ENCODE assay signal across 1 cellular context in the genomic region with DNA sequence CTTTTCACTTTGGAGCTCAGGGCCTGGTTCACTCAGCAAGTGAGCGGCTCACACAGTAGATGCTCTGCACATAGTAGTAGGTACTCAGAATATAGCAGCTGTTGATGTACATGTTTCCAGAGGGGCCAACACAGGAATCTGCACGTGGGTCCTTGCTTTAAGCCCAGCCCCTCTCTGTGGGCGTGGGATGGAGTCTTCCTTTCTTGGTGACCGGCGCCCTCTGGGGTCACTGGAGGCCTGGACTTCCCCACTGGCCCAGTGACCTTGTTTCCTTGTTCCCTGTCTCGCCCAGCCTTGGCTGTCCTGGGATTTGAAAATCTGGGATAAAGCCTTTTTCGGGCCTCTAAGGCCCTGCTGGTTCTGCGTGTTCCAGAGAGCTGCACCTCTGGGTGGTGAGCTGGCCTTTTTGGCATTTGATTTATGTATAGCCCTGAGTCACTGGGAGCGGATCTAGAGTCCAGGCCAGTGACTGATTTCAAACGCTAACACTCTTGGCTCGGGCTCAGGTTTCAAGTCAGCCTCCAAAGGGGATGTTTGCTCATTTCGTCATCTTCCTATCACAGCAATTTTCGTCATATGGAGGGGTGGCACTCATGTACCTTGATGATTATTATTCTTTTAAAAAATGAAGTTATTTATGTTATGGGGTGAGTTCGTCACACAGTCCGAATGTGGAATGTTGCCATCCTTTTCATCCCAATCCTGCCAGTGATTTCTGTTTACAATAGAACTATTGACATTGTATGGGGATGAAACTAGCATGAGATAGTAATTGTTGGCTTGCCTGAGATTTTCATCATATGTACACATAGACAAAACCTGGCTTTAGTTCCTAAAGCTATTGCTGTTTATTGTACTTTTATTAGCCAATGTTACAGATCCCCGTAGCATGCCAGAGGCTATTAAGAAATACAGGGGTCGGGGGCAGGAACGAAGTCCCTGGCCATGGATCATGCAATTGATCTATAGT.
TF ChIP-seq lines count a peak whose summit lies in the region.

No MANE protein-coding gene starts in this region.

TF ChIP-seq in K562, 482 proteins besides CTCF, POLR2A, EP300 and RAD21 (continued from another document and continues in another):
- TF ChIP-seq, protein P1, sequence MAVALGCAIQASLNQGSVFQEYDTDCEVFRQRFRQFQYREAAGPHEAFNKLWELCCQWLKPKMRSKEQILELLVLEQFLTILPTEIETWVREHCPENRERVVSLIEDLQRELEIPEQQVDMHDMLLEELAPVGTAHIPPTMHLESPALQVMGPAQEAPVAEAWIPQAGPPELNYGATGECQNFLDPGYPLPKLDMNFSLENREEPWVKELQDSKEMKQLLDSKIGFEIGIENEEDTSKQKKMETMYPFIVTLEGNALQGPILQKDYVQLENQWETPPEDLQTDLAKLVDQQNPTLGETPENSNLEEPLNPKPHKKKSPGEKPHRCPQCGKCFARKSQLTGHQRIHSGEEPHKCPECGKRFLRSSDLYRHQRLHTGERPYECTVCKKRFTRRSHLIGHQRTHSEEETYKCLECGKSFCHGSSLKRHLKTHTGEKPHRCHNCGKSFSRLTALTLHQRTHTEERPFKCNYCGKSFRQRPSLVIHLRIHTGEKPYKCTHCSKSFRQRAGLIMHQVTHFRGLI (CRISPR knock-in tag; IDR thresholded peaks at IDR 0.05) = no peak
- TF ChIP-seq ZNF146 (CRISPR knock-in tag; IDR thresholded peaks at IDR 0.05; ENCODE audit: unreplicated experiment) = no peak
- no peak for TF ChIP-seq GTF2F1 (IDR thresholded peaks at IDR 0.05; ENCODE audit: low read depth, low read length)
- TF ChIP-seq TEAD2 (tag; IDR thresholded peaks at IDR 0.05) = no peak
- TF ChIP-seq CREBBP (IDR thresholded peaks at IDR 0.05; ENCODE audit: low read depth, low read length) = no peak
- TF ChIP-seq ZNF282 (CRISPR knock-in tag; IDR thresholded peaks at IDR 0.05) = no peak
- no peak for TF ChIP-seq RFX5 (IDR thresholded peaks at IDR 0.05; ENCODE audit: low read depth, low read length)
- TF ChIP-seq MEF2A (IDR thresholded peaks at IDR 0.05; ENCODE audit: control insufficient read depth, low read depth, low read length) = peak; percentile 72
- TF ChIP-seq SMC3 (conservative IDR thresholded peaks at IDR 0.05; ENCODE audit: insufficient read depth, low read depth, low read length) = 0 out of 2 replicates have a peak, but pooled peaks have one; percentile 5
- no peak for TF ChIP-seq SRSF7 (optimal IDR thresholded peaks at IDR 0.05; ENCODE audit: low read depth, low read length)
- TF ChIP-seq CC2D1A (IDR thresholded peaks at IDR 0.05) = no peak
- TF ChIP-seq HDAC3 (IDR thresholded peaks at IDR 0.05; ENCODE audit: borderline replicate concordance, partially characterized antibody) = no peak
- TF ChIP-seq, protein P2, sequence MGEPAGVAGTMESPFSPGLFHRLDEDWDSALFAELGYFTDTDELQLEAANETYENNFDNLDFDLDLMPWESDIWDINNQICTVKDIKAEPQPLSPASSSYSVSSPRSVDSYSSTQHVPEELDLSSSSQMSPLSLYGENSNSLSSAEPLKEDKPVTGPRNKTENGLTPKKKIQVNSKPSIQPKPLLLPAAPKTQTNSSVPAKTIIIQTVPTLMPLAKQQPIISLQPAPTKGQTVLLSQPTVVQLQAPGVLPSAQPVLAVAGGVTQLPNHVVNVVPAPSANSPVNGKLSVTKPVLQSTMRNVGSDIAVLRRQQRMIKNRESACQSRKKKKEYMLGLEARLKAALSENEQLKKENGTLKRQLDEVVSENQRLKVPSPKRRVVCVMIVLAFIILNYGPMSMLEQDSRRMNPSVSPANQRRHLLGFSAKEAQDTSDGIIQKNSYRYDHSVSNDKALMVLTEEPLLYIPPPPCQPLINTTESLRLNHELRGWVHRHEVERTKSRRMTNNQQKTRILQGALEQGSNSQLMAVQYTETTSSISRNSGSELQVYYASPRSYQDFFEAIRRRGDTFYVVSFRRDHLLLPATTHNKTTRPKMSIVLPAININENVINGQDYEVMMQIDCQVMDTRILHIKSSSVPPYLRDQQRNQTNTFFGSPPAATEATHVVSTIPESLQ (CRISPR knock-in tag; IDR thresholded peaks at IDR 0.05) = 0 out of 2 replicates have a peak, but pooled peaks have one; percentile 29
- TF ChIP-seq BACH1 (tag; IDR thresholded peaks at IDR 0.05) = no peak; the same call in 1 of the 2 replicates
- 0 out of 2 replicates have a peak, but pooled peaks have one; percentile 35 for TF ChIP-seq SPI1 (IDR thresholded peaks at IDR 0.05; ENCODE audit: borderline replicate concordance, low read depth, low read length)
- TF ChIP-seq ZNF165 (CRISPR knock-in tag; IDR thresholded peaks at IDR 0.05; ENCODE audit: borderline replicate concordance) = no peak
- no peak for TF ChIP-seq MIER1 (IDR thresholded peaks at IDR 0.05; ENCODE audit: low read depth)
- TF ChIP-seq, protein P3, sequence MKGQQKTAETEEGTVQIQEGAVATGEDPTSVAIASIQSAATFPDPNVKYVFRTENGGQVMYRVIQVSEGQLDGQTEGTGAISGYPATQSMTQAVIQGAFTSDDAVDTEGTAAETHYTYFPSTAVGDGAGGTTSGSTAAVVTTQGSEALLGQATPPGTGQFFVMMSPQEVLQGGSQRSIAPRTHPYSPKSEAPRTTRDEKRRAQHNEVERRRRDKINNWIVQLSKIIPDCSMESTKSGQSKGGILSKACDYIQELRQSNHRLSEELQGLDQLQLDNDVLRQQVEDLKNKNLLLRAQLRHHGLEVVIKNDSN (CRISPR knock-in tag; IDR thresholded peaks at IDR 0.05) = no peak
- TF ChIP-seq, protein P4, sequence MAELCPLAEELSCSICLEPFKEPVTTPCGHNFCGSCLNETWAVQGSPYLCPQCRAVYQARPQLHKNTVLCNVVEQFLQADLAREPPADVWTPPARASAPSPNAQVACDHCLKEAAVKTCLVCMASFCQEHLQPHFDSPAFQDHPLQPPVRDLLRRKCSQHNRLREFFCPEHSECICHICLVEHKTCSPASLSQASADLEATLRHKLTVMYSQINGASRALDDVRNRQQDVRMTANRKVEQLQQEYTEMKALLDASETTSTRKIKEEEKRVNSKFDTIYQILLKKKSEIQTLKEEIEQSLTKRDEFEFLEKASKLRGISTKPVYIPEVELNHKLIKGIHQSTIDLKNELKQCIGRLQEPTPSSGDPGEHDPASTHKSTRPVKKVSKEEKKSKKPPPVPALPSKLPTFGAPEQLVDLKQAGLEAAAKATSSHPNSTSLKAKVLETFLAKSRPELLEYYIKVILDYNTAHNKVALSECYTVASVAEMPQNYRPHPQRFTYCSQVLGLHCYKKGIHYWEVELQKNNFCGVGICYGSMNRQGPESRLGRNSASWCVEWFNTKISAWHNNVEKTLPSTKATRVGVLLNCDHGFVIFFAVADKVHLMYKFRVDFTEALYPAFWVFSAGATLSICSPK (IDR thresholded peaks at IDR 0.05; ENCODE audit: borderline replicate concordance) = no peak
- TF ChIP-seq SREBF2 (CRISPR knock-in tag; IDR thresholded peaks at IDR 0.05) = peak; percentile 71; the same call in 1 of the 2 replicates
- TF ChIP-seq, protein P5, sequence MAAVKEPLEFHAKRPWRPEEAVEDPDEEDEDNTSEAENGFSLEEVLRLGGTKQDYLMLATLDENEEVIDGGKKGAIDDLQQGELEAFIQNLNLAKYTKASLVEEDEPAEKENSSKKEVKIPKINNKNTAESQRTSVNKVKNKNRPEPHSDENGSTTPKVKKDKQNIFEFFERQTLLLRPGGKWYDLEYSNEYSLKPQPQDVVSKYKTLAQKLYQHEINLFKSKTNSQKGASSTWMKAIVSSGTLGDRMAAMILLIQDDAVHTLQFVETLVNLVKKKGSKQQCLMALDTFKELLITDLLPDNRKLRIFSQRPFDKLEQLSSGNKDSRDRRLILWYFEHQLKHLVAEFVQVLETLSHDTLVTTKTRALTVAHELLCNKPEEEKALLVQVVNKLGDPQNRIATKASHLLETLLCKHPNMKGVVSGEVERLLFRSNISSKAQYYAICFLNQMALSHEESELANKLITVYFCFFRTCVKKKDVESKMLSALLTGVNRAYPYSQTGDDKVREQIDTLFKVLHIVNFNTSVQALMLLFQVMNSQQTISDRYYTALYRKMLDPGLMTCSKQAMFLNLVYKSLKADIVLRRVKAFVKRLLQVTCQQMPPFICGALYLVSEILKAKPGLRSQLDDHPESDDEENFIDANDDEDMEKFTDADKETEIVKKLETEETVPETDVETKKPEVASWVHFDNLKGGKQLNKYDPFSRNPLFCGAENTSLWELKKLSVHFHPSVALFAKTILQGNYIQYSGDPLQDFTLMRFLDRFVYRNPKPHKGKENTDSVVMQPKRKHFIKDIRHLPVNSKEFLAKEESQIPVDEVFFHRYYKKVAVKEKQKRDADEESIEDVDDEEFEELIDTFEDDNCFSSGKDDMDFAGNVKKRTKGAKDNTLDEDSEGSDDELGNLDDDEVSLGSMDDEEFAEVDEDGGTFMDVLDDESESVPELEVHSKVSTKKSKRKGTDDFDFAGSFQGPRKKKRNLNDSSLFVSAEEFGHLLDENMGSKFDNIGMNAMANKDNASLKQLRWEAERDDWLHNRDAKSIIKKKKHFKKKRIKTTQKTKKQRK (IDR thresholded peaks at IDR 0.05; ENCODE audit: borderline replicate concordance, low read depth, low read length) = no peak
- TF ChIP-seq ZFPM2 (CRISPR knock-in tag; IDR thresholded peaks at IDR 0.05) = no peak
- no peak; the same call in 1 of the 2 replicates for TF ChIP-seq TRIM28 (IDR thresholded peaks at IDR 0.05)
- no peak for TF ChIP-seq ZNF778 (CRISPR knock-in tag; IDR thresholded peaks at IDR 0.05)
- peak; percentile 50; the same call in 1 of the 2 replicates for TF ChIP-seq CXXC5 (CRISPR knock-in tag; IDR thresholded peaks at IDR 0.05)
- no peak for TF ChIP-seq POLR2AphosphoS2 (IDR thresholded peaks at IDR 0.05; ENCODE audit: low read length)
- no peak for TF ChIP-seq U2AF2 (optimal IDR thresholded peaks at IDR 0.05; ENCODE audit: low read depth, low read length)
- peak in 1 of 2 experiments; percentile 80; a peak in 2 of 3 replicates for TF ChIP-seq CBX3 (IDR thresholded peaks at IDR 0.05; ENCODE audit: borderline replicate concordance in 1 of 2, low read length in 2 of 2)
- TF ChIP-seq NR3C1 (CRISPR knock-in tag; IDR thresholded peaks at IDR 0.05) = no peak
- no peak for TF ChIP-seq NR2F6 (CRISPR knock-in tag; IDR thresholded peaks at IDR 0.05)
- no peak for TF ChIP-seq KLF6 (CRISPR knock-in tag; IDR thresholded peaks at IDR 0.05; ENCODE audit: borderline replicate concordance)
- peak; percentile 42; the same call in 1 of the 2 replicates for TF ChIP-seq NFRKB (IDR thresholded peaks at IDR 0.05; ENCODE audit: low read depth)
- TF ChIP-seq, protein P6, sequence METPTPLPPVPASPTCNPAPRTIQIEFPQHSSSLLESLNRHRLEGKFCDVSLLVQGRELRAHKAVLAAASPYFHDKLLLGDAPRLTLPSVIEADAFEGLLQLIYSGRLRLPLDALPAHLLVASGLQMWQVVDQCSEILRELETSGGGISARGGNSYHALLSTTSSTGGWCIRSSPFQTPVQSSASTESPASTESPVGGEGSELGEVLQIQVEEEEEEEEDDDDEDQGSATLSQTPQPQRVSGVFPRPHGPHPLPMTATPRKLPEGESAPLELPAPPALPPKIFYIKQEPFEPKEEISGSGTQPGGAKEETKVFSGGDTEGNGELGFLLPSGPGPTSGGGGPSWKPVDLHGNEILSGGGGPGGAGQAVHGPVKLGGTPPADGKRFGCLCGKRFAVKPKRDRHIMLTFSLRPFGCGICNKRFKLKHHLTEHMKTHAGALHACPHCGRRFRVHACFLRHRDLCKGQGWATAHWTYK (CRISPR knock-in tag; IDR thresholded peaks at IDR 0.05) = 0 out of 2 replicates have a peak, but pooled peaks have one; percentile 34
- TF ChIP-seq RBM25 (IDR thresholded peaks at IDR 0.05; ENCODE audit: low read depth, low read length, severe bottlenecking) = no peak
- no peak for TF ChIP-seq RFX7 (CRISPR knock-in tag; IDR thresholded peaks at IDR 0.05)
- peak; percentile 83 for TF ChIP-seq MAFF (IDR thresholded peaks at IDR 0.05; ENCODE audit: low read length)
- no peak; a peak in 1 of 4 replicates for TF ChIP-seq NONO (IDR thresholded peaks at IDR 0.05; ENCODE audit: low read depth in 2 of 2, low read length in 1 of 2)
- peak; percentile 95 for TF ChIP-seq ATF7 (IDR thresholded peaks at IDR 0.05)
- TF ChIP-seq, protein P7, sequence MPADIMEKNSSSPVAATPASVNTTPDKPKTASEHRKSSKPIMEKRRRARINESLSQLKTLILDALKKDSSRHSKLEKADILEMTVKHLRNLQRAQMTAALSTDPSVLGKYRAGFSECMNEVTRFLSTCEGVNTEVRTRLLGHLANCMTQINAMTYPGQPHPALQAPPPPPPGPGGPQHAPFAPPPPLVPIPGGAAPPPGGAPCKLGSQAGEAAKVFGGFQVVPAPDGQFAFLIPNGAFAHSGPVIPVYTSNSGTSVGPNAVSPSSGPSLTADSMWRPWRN (IDR thresholded peaks at IDR 0.05; ENCODE audit: low read depth) = no peak; the same call in 1 of the 2 replicates
- no peak for TF ChIP-seq RBM34 (IDR thresholded peaks at IDR 0.05; ENCODE audit: borderline replicate concordance, insufficient read depth, low read length)
- TF ChIP-seq ZNF766 (CRISPR knock-in tag; conservative IDR thresholded peaks at IDR 0.05) = no peak
- TF ChIP-seq KLF1 (tag; IDR thresholded peaks at IDR 0.05) = no peak
- no peak for TF ChIP-seq COPS2 (conservative IDR thresholded peaks at IDR 0.05)
- no peak for TF ChIP-seq CBX2 (IDR thresholded peaks at IDR 0.05; ENCODE audit: insufficient read depth, low read length, poor library complexity, severe bottlenecking)
- TF ChIP-seq, protein P8, sequence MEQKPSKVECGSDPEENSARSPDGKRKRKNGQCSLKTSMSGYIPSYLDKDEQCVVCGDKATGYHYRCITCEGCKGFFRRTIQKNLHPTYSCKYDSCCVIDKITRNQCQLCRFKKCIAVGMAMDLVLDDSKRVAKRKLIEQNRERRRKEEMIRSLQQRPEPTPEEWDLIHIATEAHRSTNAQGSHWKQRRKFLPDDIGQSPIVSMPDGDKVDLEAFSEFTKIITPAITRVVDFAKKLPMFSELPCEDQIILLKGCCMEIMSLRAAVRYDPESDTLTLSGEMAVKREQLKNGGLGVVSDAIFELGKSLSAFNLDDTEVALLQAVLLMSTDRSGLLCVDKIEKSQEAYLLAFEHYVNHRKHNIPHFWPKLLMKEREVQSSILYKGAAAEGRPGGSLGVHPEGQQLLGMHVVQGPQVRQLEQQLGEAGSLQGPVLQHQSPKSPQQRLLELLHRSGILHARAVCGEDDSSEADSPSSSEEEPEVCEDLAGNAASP (IDR thresholded peaks at IDR 0.05) = no peak
- no peak for TF ChIP-seq ZNF174 (CRISPR knock-in tag; IDR thresholded peaks at IDR 0.05)
- TF ChIP-seq, protein P9, sequence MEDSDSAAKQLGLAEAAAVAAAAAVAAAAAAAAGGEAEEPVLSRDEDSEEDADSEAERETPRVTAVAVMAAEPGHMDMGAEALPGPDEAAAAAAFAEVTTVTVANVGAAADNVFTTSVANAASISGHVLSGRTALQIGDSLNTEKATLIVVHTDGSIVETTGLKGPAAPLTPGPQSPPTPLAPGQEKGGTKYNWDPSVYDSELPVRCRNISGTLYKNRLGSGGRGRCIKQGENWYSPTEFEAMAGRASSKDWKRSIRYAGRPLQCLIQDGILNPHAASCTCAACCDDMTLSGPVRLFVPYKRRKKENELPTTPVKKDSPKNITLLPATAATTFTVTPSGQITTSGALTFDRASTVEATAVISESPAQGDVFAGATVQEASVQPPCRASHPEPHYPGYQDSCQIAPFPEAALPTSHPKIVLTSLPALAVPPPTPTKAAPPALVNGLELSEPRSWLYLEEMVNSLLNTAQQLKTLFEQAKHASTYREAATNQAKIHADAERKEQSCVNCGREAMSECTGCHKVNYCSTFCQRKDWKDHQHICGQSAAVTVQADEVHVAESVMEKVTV (CRISPR knock-in tag; IDR thresholded peaks at IDR 0.05) = 0 out of 2 replicates have a peak, but pooled peaks have one; percentile 12
